ENCODE assay signal across 24 cellular contexts in genomic region chr6:158610319-158610968, GRCh38. TPM values are rescaled to one million over a fixed set of nuclear protein-coding genes. Genes with fewer than 3 reads are reported as not detected.
A peak's percentile ranks its signal among the peaks of the same experiment; 100 is the strongest.
DNase-seq lines count a peak whose midpoint lies in the region; ATAC-seq and TF ChIP-seq lines count a peak whose summit lies in the region.
"Had no signal": no experiment of that assay in that cellular context is flagged by ENCODE, and none has a peak within 500 bp of the region (broad histone marks: within the 10 kb centered on the region; RNA-seq: fewer than 3 reads in every experiment).

No MANE protein-coding gene starts in this region.

- H3K4me1 ChIP-seq in GM23338 (ENCODE audit: insufficient read depth) (peaks cover 9% of the 10 kb centered on the region), right atrium auricular region (peaks cover 0 to 33% of the 10 kb centered on the region in 2 donors), sigmoid colon (no peaks in the 10 kb centered on the region)
- H3K4me1 ChIP-seq: HAP-1 had no signal

- H3K79me2 ChIP-seq in GM23338 (replicated peaks; ENCODE audit: insufficient read depth), result peaks cover 9% of the 10 kb centered on the region; the same call in 1 of the 2 replicates

- TF ChIP-seq POLR2A in sigmoid colon (IDR thresholded peaks at IDR 0.05), result no peak

- H3K9me3 ChIP-seq in right atrium auricular region (no peaks in the 10 kb centered on the region), sigmoid colon (no peaks in the 10 kb centered on the region)
- H3K9me3 ChIP-seq: HAP-1, uterus had no signal

- WGBS in sigmoid colon, 2 donors, result 82 to 87% methylated on average over 9 of the region's 9 CpGs

- H3K27me3 ChIP-seq in GM23338 (ENCODE audit: insufficient read depth), result no peaks in the 10 kb centered on the region
- no peaks in the 10 kb centered on the region for H3K27me3 ChIP-seq in right atrium auricular region
- no peaks in the 10 kb centered on the region for H3K27me3 ChIP-seq in sigmoid colon
- H3K27me3 ChIP-seq: uterus had no signal

- H2AFZ ChIP-seq in GM23338, result no peak overlapping the region

- peaks cover 5% of the 10 kb centered on the region; the same call in 1 of the 2 replicates for H4K20me1 ChIP-seq in GM23338 (replicated peaks; ENCODE audit: insufficient read depth)

- H3K4me2 ChIP-seq in GM23338, result no peak overlapping the region

- H3K27me3 Mint-ChIP-seq in GM23338 (ENCODE audit: insufficient read depth, low read depth, poor library complexity), result peaks cover 5% of the 10 kb centered on the region
- H3K27me3 Mint-ChIP-seq in activated T-helper 17 cell treated with anti-CD3 and anti-CD28 coated beads, Interleukin-2, amount 50 U/mL, for 72 hours, result no peaks in the 10 kb centered on the region
- H3K27me3 Mint-ChIP-seq: activated B cell treated with CpG ODN at 0.5 μM for 24 hours; activated naive CD4-positive, alpha-beta T cell treated with anti-CD3 and anti-CD28 coated beads, Interleukin-2, amount 10 ng/mL, durations not matched to agents 7 days and 5 days; CD4-positive, alpha-beta T cell had no signal

- intact Hi-C loops in sigmoid colon (cut with DNase I), result no loop called here

- H3K27ac ChIP-seq in GM23338 (ENCODE audit: low read depth) (peak overlapping the region; percentile 92), right atrium auricular region (peak overlapping the region; percentile 54 to 82), sigmoid colon (no peak overlapping the region)

- H3K4me3 ChIP-seq in GM23338 (no peak overlapping the region), right atrium auricular region (no peak overlapping the region), sigmoid colon (no peak overlapping the region)
- H3K4me3 ChIP-seq: HAP-1, lung, uterus had no signal

- ATAC-seq in GM23338 (no peak), HG02938 (IDR thresholded peaks at IDR 0.05; ENCODE audit: unreplicated experiment) (no peak)
- ATAC-seq in activated T-helper 17 cell treated with anti-CD3 and anti-CD28 coated beads, Interleukin-2, amount 50 U/mL, for 72 hours (replicated peaks), result no peak
- ATAC-seq: activated T-cell treated with anti-CD3 and anti-CD28 coated beads, Interleukin-2, amount 50 U/mL, for 72 hours had no signal

- peaks cover 2% of the 10 kb centered on the region; the same call in 1 of the 3 replicates for H3K9me3 Mint-ChIP-seq in GM23338
- H3K9me3 Mint-ChIP-seq in activated T-helper 17 cell treated with anti-CD3 and anti-CD28 coated beads, Interleukin-2, amount 50 U/mL, for 72 hours, result no peaks in the 10 kb centered on the region
- H3K9me3 Mint-ChIP-seq: activated B cell treated with CpG ODN at 0.5 μM for 24 hours; CD4-positive, alpha-beta T cell had no signal

- H3K4me1 Mint-ChIP-seq in GM23338, result peaks cover 22% of the 10 kb centered on the region
- peaks cover 3% of the 10 kb centered on the region for H3K4me1 Mint-ChIP-seq in activated T-helper 17 cell treated with anti-CD3 and anti-CD28 coated beads, Interleukin-2, amount 50 U/mL, for 72 hours
- H3K4me1 Mint-ChIP-seq: activated B cell treated with CpG ODN at 0.5 μM for 24 hours had no signal

- peaks cover 4% of the 10 kb centered on the region; the same call in 1 of the 2 replicates for H3F3A ChIP-seq in GM23338 (replicated peaks; ENCODE audit: low read depth)

- DNase-seq in GM23338 (ENCODE audit: low spot score) (no peak), right atrium auricular region (ENCODE audit: low spot score) (peak; percentile 55), sigmoid colon (peak; percentile 40), NCI-H146 (lab: John Stamatoyannopoulos, UW) (no peak), NCI-H2081 (lab: John Stamatoyannopoulos, UW) (no peak)
- DNase-seq: activated B cell treated with CpG ODN at 0.5 μM for 24 hours; activated naive CD4-positive, alpha-beta T cell treated with anti-CD3 and anti-CD28 coated beads, Interleukin-2, amount 10 ng/mL, durations not matched to agents 7 days and 5 days; activated T-cell treated with anti-CD3 and anti-CD28 coated beads, Interleukin-2, amount 50 U/mL, for 72 hours; CD4-positive, alpha-beta T cell; DMS153; effector CD4-positive, alpha-beta T cell; foreskin melanocyte; hippocampal formation; MM.1S; NCI-H1417 treated with DMSO at 0.1 percent for 48 hours; NCI-H510A treated with DMSO at 0.1 percent for 48 hours; occipital lobe; retina; T-helper 9 cell; uterus had no signal

- TF ChIP-seq CTCF in GM23338 (conservative IDR thresholded peaks at IDR 0.05; ENCODE audit: low read depth in 2 of 2), result no peak
- TF ChIP-seq CTCF in right atrium auricular region (IDR thresholded peaks at IDR 0.05), result no peak
- no peak for TF ChIP-seq CTCF in sigmoid colon (IDR thresholded peaks at IDR 0.05)

- no peak overlapping the region for H3K4me3 Mint-ChIP-seq in GM23338
- H3K4me3 Mint-ChIP-seq in activated T-helper 17 cell treated with anti-CD3 and anti-CD28 coated beads, Interleukin-2, amount 50 U/mL, for 72 hours, result no peak overlapping the region
- H3K4me3 Mint-ChIP-seq: activated B cell treated with CpG ODN at 0.5 μM for 24 hours; activated naive CD4-positive, alpha-beta T cell treated with anti-CD3 and anti-CD28 coated beads, Interleukin-2, amount 10 ng/mL, durations not matched to agents 7 days and 5 days; activated T-cell treated with anti-CD3 and anti-CD28 coated beads, Interleukin-2, amount 50 U/mL, for 72 hours; CD4-positive, alpha-beta T cell had no signal

- H3K36me3 Mint-ChIP-seq in GM23338 (ENCODE audit: low read depth), result peaks cover 82% of the 10 kb centered on the region
- peaks cover 96% of the 10 kb centered on the region for H3K36me3 Mint-ChIP-seq in activated T-helper 17 cell treated with anti-CD3 and anti-CD28 coated beads, Interleukin-2, amount 50 U/mL, for 72 hours (ENCODE audit: low read depth)

- H3K9me2 ChIP-seq in GM23338 (ENCODE audit: insufficient read depth), result no peaks in the 10 kb centered on the region

- peak overlapping the region; percentile 95 for H3K27ac Mint-ChIP-seq in GM23338
- H3K27ac Mint-ChIP-seq in activated T-helper 17 cell treated with anti-CD3 and anti-CD28 coated beads, Interleukin-2, amount 50 U/mL, for 72 hours, result peak overlapping the region; percentile 36
- H3K27ac Mint-ChIP-seq: activated B cell treated with CpG ODN at 0.5 μM for 24 hours; activated naive CD4-positive, alpha-beta T cell treated with anti-CD3 and anti-CD28 coated beads, Interleukin-2, amount 10 ng/mL, durations not matched to agents 7 days and 5 days; activated T-cell treated with anti-CD3 and anti-CD28 coated beads, Interleukin-2, amount 50 U/mL, for 72 hours; CD4-positive, alpha-beta T cell had no signal

- peaks cover 4% of the 10 kb centered on the region for H3K36me3 ChIP-seq in GM23338 (ENCODE audit: insufficient read depth)
- H3K36me3 ChIP-seq in right atrium auricular region, result peaks cover 29% of the 10 kb centered on the region
- peaks cover 4 to 76% (median 19%) of the 10 kb centered on the region in 4 donors for H3K36me3 ChIP-seq in sigmoid colon
- H3K36me3 ChIP-seq: uterus had no signal

- TF ChIP-seq EP300 in sigmoid colon (IDR thresholded peaks at IDR 0.05), result no peak

TF ChIP-seq in GM23338, 12 proteins besides CTCF, POLR2A, EP300 and RAD21:
- TF ChIP-seq ZNF114 (CRISPR knock-in tag; IDR thresholded peaks at IDR 0.05) (no peak), NANOG (IDR thresholded peaks at IDR 0.05; ENCODE audit: borderline replicate concordance) (no peak), EZH2 (IDR thresholded peaks at IDR 0.05; ENCODE audit: low read depth, unreplicated experiment) (no peak)

RNA-seq across cellular contexts. Expression of gene DYNLT1, which starts 34.1 kb away (rescaled TPM):
- total RNA-seq in GM23338 (2014; rRNA removed; shearing (Covaris generic)), result 60.9 and 71.6 TPM in 2 replicates
- polyA plus RNA-seq in GM23338 (2016; fragmentation: Nextera tagmentation; extraction: Ambion mirVana), result 235 and 241 TPM in 2 replicates
- total RNA-seq in activated T-helper 17 cell treated with anti-CD3 and anti-CD28 coated beads, Interleukin-2, amount 50 U/mL, for 72 hours, result 10 to 100 TPM; 82.3 to 89.8 TPM
- 10 to 100 TPM; 57.3 to 91.5 TPM for total RNA-seq in right atrium auricular region
- 100 to 1,000 TPM in 3 of 4 donors, 10 to 100 TPM in 1; 68.7 to 118 (median 105) TPM for total RNA-seq in sigmoid colon
- 100 to 1,000 TPM; 231 to 457 (median 332) TPM for polyA plus RNA-seq in sigmoid colon

RNA-seq across cellular contexts. Expression of gene SYTL3, which starts 39.4 kb away (rescaled TPM):
- 0.07 TPM in 1 of 2 replicates, not detected in the other for total RNA-seq in GM23338 (2014; rRNA removed; shearing (Covaris generic))
- polyA plus RNA-seq in GM23338 (2016; fragmentation: Nextera tagmentation; extraction: Ambion mirVana) (not detected in 2 replicates), sigmoid colon (1 to 10 TPM; 1.6 to 6.9 (median 1.8) TPM)
- total RNA-seq in activated T-helper 17 cell treated with anti-CD3 and anti-CD28 coated beads, Interleukin-2, amount 50 U/mL, for 72 hours, result 100 to 1,000 TPM; 118 to 331 TPM
- total RNA-seq in right atrium auricular region (1 to 10 TPM; 4.2 to 5.6 TPM), sigmoid colon (1 to 10 TPM; 3.1 to 4.3 (median 3.6) TPM)

RNA-seq across cellular contexts. Expression of gene TMEM181, which starts 50.6 kb away (rescaled TPM):
- 25.2 and 28.2 TPM in 2 replicates for total RNA-seq in GM23338 (2014; rRNA removed; shearing (Covaris generic))
- polyA plus RNA-seq in GM23338 (2016; fragmentation: Nextera tagmentation; extraction: Ambion mirVana) (11.9 and 12.3 TPM in 2 replicates), sigmoid colon (10 to 100 TPM in 1 of 3 donors, 1 to 10 TPM in 2; 4.6 to 18.8 (median 6.0) TPM)
- total RNA-seq in activated T-helper 17 cell treated with anti-CD3 and anti-CD28 coated beads, Interleukin-2, amount 50 U/mL, for 72 hours, result 10 to 100 TPM; 11.8 to 16.4 TPM
- total RNA-seq in right atrium auricular region (10 to 100 TPM; 13.9 to 14.4 TPM), sigmoid colon (10 to 100 TPM; 20.8 to 24.7 (median 22.9) TPM)

Comparison
In these comparisons a context has a peak if more than half of its experiments do, and no peak if none do; other contexts are left out.
1. DNase-seq: peak in right atrium auricular region (single experiment) and sigmoid colon (single experiment); none in GM23338 (single experiment), NCI-H146 (single experiment) and NCI-H2081 (0 of 2).
2. H3K27ac ChIP-seq: peak in GM23338 (single experiment) and right atrium auricular region (2 of 2); none in sigmoid colon (0 of 4).
3. RNA of gene SYTL3, which starts 39.4 kb away (total RNA-seq): 118 to 331 TPM in activated T-helper 17 cell treated with anti-CD3 and anti-CD28 coated beads, Interleukin-2, amount 50 U/mL, for 72 hours; 4.2 to 5.6 TPM in right atrium auricular region, 3.1 to 4.3 TPM in sigmoid colon and 0.07 TPM in GM23338; every median in the first group is over 10 times any median in the second.